In the genomic region with DNA sequence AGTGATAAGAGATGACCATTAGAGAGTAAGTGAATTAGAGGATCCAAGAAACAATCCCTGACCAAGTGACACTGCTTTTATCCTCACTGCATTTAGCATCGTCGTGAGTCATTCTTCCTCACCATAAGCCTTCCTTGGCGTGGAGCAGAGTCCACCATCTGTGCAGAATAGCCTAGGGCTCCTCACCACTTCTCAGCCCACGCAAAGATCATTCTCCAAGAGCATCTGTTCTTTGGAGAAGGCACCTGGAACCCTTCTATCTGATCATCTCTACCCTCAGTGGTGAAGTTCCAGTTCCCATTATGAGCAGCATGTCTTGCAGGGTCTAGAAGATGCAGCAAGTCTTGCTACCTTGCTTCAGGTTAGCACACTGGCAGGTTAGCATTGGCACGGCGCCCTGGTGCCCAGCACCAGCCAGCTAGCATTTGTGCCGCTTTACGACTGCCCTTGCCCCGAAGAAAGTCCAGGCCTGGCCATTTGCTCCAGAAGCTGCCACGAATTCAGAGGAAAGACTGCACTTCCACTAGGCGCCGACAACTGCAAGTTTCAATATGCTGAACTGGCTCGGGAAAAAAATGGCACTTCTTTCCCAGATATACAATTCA, we compare ENCODE assay signal across 24 cellular contexts.
DNase-seq lines count a peak whose midpoint lies in the region; ATAC-seq and TF ChIP-seq lines count a peak whose summit lies in the region.
"Had no signal": no experiment of that assay in that cellular context is flagged by ENCODE, and none has a peak within 500 bp of the region (broad histone marks: within the 10 kb centered on the region; RNA-seq: fewer than 3 reads in every experiment).

No MANE protein-coding gene starts in this region.

- H3K9me3 ChIP-seq in mesodermal cell (ENCODE audit: control insufficient read depth, low read length): no peaks in the 10 kb centered on the region
- H3K9me3 ChIP-seq: Caco-2, left ventricle myocardium inferior, suprapubic skin had no signal

- H3K4me1 ChIP-seq in mesodermal cell (ENCODE audit: control insufficient read depth, insufficient read depth, low read length, poor library complexity, severe bottlenecking): peaks cover 3% of the 10 kb centered on the region
- H3K4me1 ChIP-seq: parathyroid adenoma had no signal

- TF ChIP-seq CTCF in BJ (IDR thresholded peaks at IDR 0.05; ENCODE audit: insufficient read depth, low read depth, low read length): no peak
- TF ChIP-seq CTCF in coronary artery (IDR thresholded peaks at IDR 0.05): no peak

- peaks cover 5% of the 10 kb centered on the region for H3K27me3 Mint-ChIP-seq in activated CD4-positive, alpha-beta T cell treated with anti-CD3 and anti-CD28 coated beads, Interleukin-2, amount 10 ng/mL, durations not matched to agents 7 days and 5 days

- POLR2A ChIA-PET in BJ (lab: Charles Lee): no interaction called here
- POLR2A ChIA-PET in activated CD4-positive, alpha-beta T cell treated with anti-CD3 and anti-CD28 coated beads, Interleukin-2, amount 10 ng/mL, durations not matched to agents 7 days and 5 days (lab: Charles Lee): no interaction called here

- H3K36me3 ChIP-seq in BJ (ENCODE audit: control insufficient read depth, insufficient read depth, low read length) (no peaks in the 10 kb centered on the region), mesodermal cell (ENCODE audit: control insufficient read depth, insufficient read depth, low read length) (no peaks in the 10 kb centered on the region)
- H3K36me3 ChIP-seq: left ventricle myocardium inferior, suprapubic skin had no signal

- H3K36me3 Mint-ChIP-seq in activated CD4-positive, alpha-beta T cell treated with anti-CD3 and anti-CD28 coated beads, Interleukin-2, amount 10 ng/mL, durations not matched to agents 7 days and 5 days (ENCODE audit: low read depth): no peaks in the 10 kb centered on the region
- H3K36me3 Mint-ChIP-seq: activated naive CD8-positive, alpha-beta T cell treated with anti-CD3 and anti-CD28 coated beads, Interleukin-2, amount 10 ng/mL, durations not matched to agents 7 days and 5 days had no signal

- H3K9me3 Mint-ChIP-seq in activated CD4-positive, alpha-beta T cell treated with anti-CD3 and anti-CD28 coated beads, Interleukin-2, amount 10 ng/mL, durations not matched to agents 7 days and 5 days: no peaks in the 10 kb centered on the region
- H3K9me3 Mint-ChIP-seq: activated naive CD8-positive, alpha-beta T cell treated with anti-CD3 and anti-CD28 coated beads, Interleukin-2, amount 10 ng/mL, durations not matched to agents 7 days and 5 days; activated T-cell treated with anti-CD3 and anti-CD28 coated beads, Interleukin-2, amount 50 U/mL, for 72 hours; T-helper 1 cell treated with Interleukin-12 subunit alpha and Interleukin-12 subunit beta and Interleukin-4 antibody, amounts not matched to agents 30 μg/mL and 1 μg/mL, for 36 hours had no signal

- no peak overlapping the region for H3K27ac Mint-ChIP-seq in activated CD4-positive, alpha-beta T cell treated with anti-CD3 and anti-CD28 coated beads, Interleukin-2, amount 10 ng/mL, durations not matched to agents 7 days and 5 days
- H3K27ac Mint-ChIP-seq: activated CD8-positive, alpha-beta T cell treated with anti-CD3 and anti-CD28 coated beads, Interleukin-2, amount 10 ng/mL, durations not matched to agents 7 days and 5 days; activated naive CD8-positive, alpha-beta T cell treated with anti-CD3 and anti-CD28 coated beads, Interleukin-2, amount 10 ng/mL, durations not matched to agents 7 days and 5 days; activated T-cell treated with anti-CD3 and anti-CD28 coated beads, Interleukin-2, amount 50 U/mL, for 72 hours; T-helper 1 cell treated with Interleukin-12 subunit alpha and Interleukin-12 subunit beta and Interleukin-4 antibody, amounts not matched to agents 30 μg/mL and 1 μg/mL, for 36 hours had no signal

- 92 to 94% methylated on average over 9 to 13 of the region's 13 CpGs for WGBS in mesodermal cell (ENCODE audit: insufficient coverage in 2 of 2), 2 experiments

- H3K4me3 Mint-ChIP-seq in activated CD4-positive, alpha-beta T cell treated with anti-CD3 and anti-CD28 coated beads, Interleukin-2, amount 10 ng/mL, durations not matched to agents 7 days and 5 days: no peak overlapping the region
- H3K4me3 Mint-ChIP-seq: activated CD8-positive, alpha-beta T cell treated with anti-CD3 and anti-CD28 coated beads, Interleukin-2, amount 10 ng/mL, durations not matched to agents 7 days and 5 days; activated naive CD8-positive, alpha-beta T cell treated with anti-CD3 and anti-CD28 coated beads, Interleukin-2, amount 10 ng/mL, durations not matched to agents 7 days and 5 days; activated T-cell treated with anti-CD3 and anti-CD28 coated beads, Interleukin-2, amount 50 U/mL, for 72 hours; T-helper 1 cell treated with Interleukin-12 subunit alpha and Interleukin-12 subunit beta and Interleukin-4 antibody, amounts not matched to agents 30 μg/mL and 1 μg/mL, for 36 hours had no signal

- H3K4me3 ChIP-seq in BJ (ENCODE audit: low read depth, low read length): no peak overlapping the region
- no peak overlapping the region for H3K4me3 ChIP-seq in coronary artery
- no peak overlapping the region for H3K4me3 ChIP-seq in mesodermal cell (ENCODE audit: extremely low read depth, insufficient read depth, low read length, poor library complexity, severe bottlenecking)
- H3K4me3 ChIP-seq: left ventricle myocardium inferior, suprapubic skin had no signal

- peaks cover 8% of the 10 kb centered on the region for H3K27me3 ChIP-seq in BJ (ENCODE audit: control insufficient read depth, insufficient read depth, low read length)

- CTCF ChIA-PET in BJ (lab: Yijun Ruan, JAX): interaction anchor here (1.3 kb wide), 1 partner anchor 20 kb away, joined by 3 read pairs; no protein-coding TSS in a partner anchor
- CTCF ChIA-PET in activated CD4-positive, alpha-beta T cell treated with anti-CD3 and anti-CD28 coated beads, Interleukin-2, amount 10 ng/mL, durations not matched to agents 7 days and 5 days (lab: Charles Lee): no interaction called here

- ATAC-seq in GM21381 (IDR thresholded peaks at IDR 0.05; ENCODE audit: unreplicated experiment): no peak
- ATAC-seq: activated CD8-positive, alpha-beta T cell treated with anti-CD3 and anti-CD28 coated beads, Interleukin-2, amount 10 ng/mL, durations not matched to agents 7 days and 5 days; activated T-cell treated with anti-CD3 and anti-CD28 coated beads, Interleukin-2, amount 50 U/mL, for 72 hours had no signal

- H3K27ac ChIP-seq in coronary artery (no peak overlapping the region), mesodermal cell (ENCODE audit: low read depth, low read length, severe bottlenecking) (peak overlapping the region; percentile 33)
- H3K27ac ChIP-seq: left ventricle myocardium inferior, parathyroid adenoma, suprapubic skin had no signal

- H3K4me1 Mint-ChIP-seq in activated CD4-positive, alpha-beta T cell treated with anti-CD3 and anti-CD28 coated beads, Interleukin-2, amount 10 ng/mL, durations not matched to agents 7 days and 5 days: no peaks in the 10 kb centered on the region
- H3K4me1 Mint-ChIP-seq: activated naive CD8-positive, alpha-beta T cell treated with anti-CD3 and anti-CD28 coated beads, Interleukin-2, amount 10 ng/mL, durations not matched to agents 7 days and 5 days had no signal

- DNase-seq in BJ (ENCODE audit: low read depth): peak; percentile 59
- peak; percentile 54 for DNase-seq in LHCN-M2 (ENCODE audit: low read depth)
- peak; percentile 56 for DNase-seq in coronary artery (ENCODE audit: low spot score)
- no peak for DNase-seq in HUDEP-2 (lab: John Stamatoyannopoulos, UW; ENCODE audit: unreplicated experiment in 76 of 76)
- no peak for DNase-seq in effector CD4-positive, alpha-beta T cell
- DNase-seq in activated CD4-positive, alpha-beta T cell treated with anti-CD3 and anti-CD28 coated beads, Interleukin-2, amount 10 ng/mL, durations not matched to agents 7 days and 5 days: no peak
- DNase-seq: activated CD8-positive, alpha-beta T cell treated with anti-CD3 and anti-CD28 coated beads, Interleukin-2, amount 10 ng/mL, durations not matched to agents 7 days and 5 days; activated naive CD8-positive, alpha-beta T cell treated with anti-CD3 and anti-CD28 coated beads, Interleukin-2, amount 10 ng/mL, durations not matched to agents 7 days and 5 days; activated T-cell treated with anti-CD3 and anti-CD28 coated beads, Interleukin-2, amount 50 U/mL, for 72 hours; AML-193; Caco-2; effector memory CD4-positive, alpha-beta T cell; foreskin melanocyte; GF-D8; left ventricle myocardium inferior; NCI-H1930; NCI-H446 treated with DMSO at 0.1 percent for 48 hours; Right ventricle myocardium superior; stimulated activated CD4-positive, alpha-beta T cell treated with anti-CD3 and anti-CD28 coated beads, Interleukin-4, amount 100 ng/mL, for 24 hours had no signal

Comparison
In these comparisons a context has a peak if more than half of its experiments do, and no peak if none do; other contexts are left out.
1. DNase-seq: peak in BJ (single experiment), LHCN-M2 (single experiment) and coronary artery (single experiment); none in HUDEP-2 (0 of 76), effector CD4-positive, alpha-beta T cell (single experiment) and activated CD4-positive, alpha-beta T cell treated with anti-CD3 and anti-CD28 coated beads, Interleukin-2, amount 10 ng/mL, durations not matched to agents 7 days and 5 days (single experiment).